ENCODE assay signal across 1 cellular context in the genomic region with DNA sequence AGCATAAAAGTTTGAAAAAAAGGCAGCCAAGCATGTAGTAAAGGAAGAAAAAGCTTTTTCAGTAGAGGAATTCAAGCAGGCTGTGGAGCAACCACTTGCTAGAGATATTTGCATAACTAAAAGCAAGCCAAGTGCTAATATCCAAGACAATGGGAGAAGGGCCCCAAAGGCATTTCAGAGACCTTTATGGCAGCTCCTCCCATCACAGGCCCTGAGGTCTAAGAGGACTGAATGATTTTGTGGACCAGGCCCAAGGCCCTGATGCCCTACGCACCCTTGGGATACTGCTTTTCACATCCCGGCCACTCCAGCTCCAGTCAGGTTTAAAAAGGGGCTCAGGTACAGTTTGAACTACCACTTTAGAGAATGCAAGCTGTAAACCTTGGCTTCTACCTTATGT.
TF ChIP-seq lines count a peak whose summit lies in the region.

No MANE protein-coding gene starts in this region.

TF ChIP-seq in GM23338, 12 proteins besides CTCF, POLR2A, EP300 and RAD21 (continued from another document):
- TF ChIP-seq ZNF462 (CRISPR knock-in tag; IDR thresholded peaks at IDR 0.05) (no peak; the same call in 1 of the 2 replicates), CREB1 (CRISPR knock-in tag; IDR thresholded peaks at IDR 0.05; ENCODE audit: low read depth) (no peak), POLR2AphosphoS5 (IDR thresholded peaks at IDR 0.05; ENCODE audit: low read depth) (no peak)
